In the genomic region with DNA sequence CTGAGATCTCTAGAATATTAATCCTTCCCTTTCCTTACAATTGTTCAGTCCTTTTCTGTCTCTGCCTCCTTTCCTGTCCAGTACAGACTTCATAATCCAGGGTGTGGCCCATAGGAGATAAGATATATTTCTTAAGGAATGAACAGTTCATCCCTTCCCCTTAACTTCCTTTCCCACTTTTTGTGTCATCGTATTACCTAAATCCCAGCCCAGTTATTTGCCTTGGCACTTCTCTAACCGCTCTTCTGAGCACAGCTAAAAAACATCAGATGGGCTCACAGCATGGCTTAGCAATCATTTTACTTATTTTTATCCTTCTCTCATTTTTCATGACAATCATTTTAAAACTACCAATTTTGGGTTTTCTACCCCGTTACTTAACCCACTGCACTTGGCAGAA, we compare ENCODE assay signal across 34 cellular contexts. TPM values are rescaled to one million over a fixed set of nuclear protein-coding genes. Genes with fewer than 3 reads are reported as not detected.
"Had no signal": no experiment of that assay in that cellular context is flagged by ENCODE, and none has a peak within 500 bp of the region (broad histone marks: within the 10 kb centered on the region; RNA-seq: fewer than 3 reads in every experiment).

No MANE protein-coding gene starts in this region.

- H3K27me3 Mint-ChIP-seq: activated B cell treated with CpG ODN at 0.5 μM for 24 hours; activated CD8-positive, alpha-beta T cell treated with anti-CD3 and anti-CD28 coated beads for 36 hours; activated naive CD8-positive, alpha-beta T cell; activated T-helper 17 cell treated with anti-CD3 and anti-CD28 coated beads, Interleukin-2, amount 50 U/mL, for 72 hours; dendritic cell treated with granulocyte-macrophage colony-stimulating factor and Interleukin-4, amounts not matched to agents 40 ng/mL and 50 ng/mL, for 4 days; T-helper 17 cell had no signal

- H3K27me3 ChIP-seq: brain microvascular endothelial cell, dorsolateral prefrontal cortex had no signal

- DNase-seq: activated B cell treated with CpG ODN at 0.5 μM for 24 hours; activated CD4-positive, alpha-beta T cell treated with anti-CD3 and anti-CD28 coated beads for 48 hours; activated CD4-positive, alpha-beta T cell treated with anti-CD3 and anti-CD28 coated beads, Interleukin-2, amount 50 U/mL, for 1 hour; activated CD4-positive, alpha-beta T cell treated with anti-CD3 and anti-CD28 coated beads, Interleukin-2, amount 50 U/mL, for 48 hours; activated CD8-positive, alpha-beta memory T cell treated with anti-CD3 and anti-CD28 coated beads for 24 hours; activated CD8-positive, alpha-beta T cell treated with anti-CD3 and anti-CD28 coated beads for 36 hours; activated effector memory CD4-positive, alpha-beta T cell treated with Interleukin-2 at 50 U/mL for 16 hours; activated gamma-delta T cell treated with Interleukin-2 at 50 U/mL for 16 hours; activated naive CD4-positive, alpha-beta T cell treated with anti-CD3 and anti-CD28 coated beads, Interleukin-2, amount 50 U/mL, for 16 hours; activated naive CD4-positive, alpha-beta T cell treated with Interleukin-2 at 50 U/mL for 16 hours; activated T-cell treated with anti-CD3 and anti-CD28 coated beads, Interleukin-2, amount 50 U/mL, for 4 hours; amniotic stem cell; anterior cingulate cortex; brain microvascular endothelial cell; cerebellar nuclear complex; dorsolateral prefrontal cortex; effector memory CD4-positive, alpha-beta T cell; endodermal cell; foreskin fibroblast; head of caudate nucleus; T-helper 1 cell; T-helper 17 cell; T1000; WERI-Rb-1 had no signal

- H3K4me1 Mint-ChIP-seq: activated B cell treated with CpG ODN at 0.5 μM for 24 hours; activated T-helper 17 cell treated with anti-CD3 and anti-CD28 coated beads, Interleukin-2, amount 50 U/mL, for 72 hours had no signal

- H3K4me3 ChIP-seq: coronary artery, dorsolateral prefrontal cortex had no signal

- H3K4me3 Mint-ChIP-seq: activated B cell treated with CpG ODN at 0.5 μM for 24 hours; activated CD8-positive, alpha-beta T cell treated with anti-CD3 and anti-CD28 coated beads for 36 hours; activated naive CD8-positive, alpha-beta T cell; activated T-cell treated with anti-CD3 and anti-CD28 coated beads, Interleukin-2, amount 50 U/mL, for 4 hours; activated T-helper 17 cell treated with anti-CD3 and anti-CD28 coated beads, Interleukin-2, amount 50 U/mL, for 72 hours; dendritic cell treated with granulocyte-macrophage colony-stimulating factor and Interleukin-4, amounts not matched to agents 40 ng/mL and 50 ng/mL, for 4 days; endodermal cell; T-helper 17 cell; T-helper 2 cell treated with Interferon-gamma antibody and Interleukin-4, amounts not matched to agents 5 μg/mL and 100 μg/mL, for 36 hours had no signal

- ATAC-seq: activated CD4-positive, CD25-positive, alpha-beta regulatory T cell treated with anti-CD3 and anti-CD28 coated beads, Interleukin-2, amount 50 U/mL, for 24 hours; activated CD8-positive, alpha-beta T cell treated with anti-CD3 and anti-CD28 coated beads for 36 hours; activated T-cell treated with anti-CD3 and anti-CD28 coated beads, Interleukin-2, amount 50 U/mL, for 4 hours; activated T-helper 17 cell treated with anti-CD3 and anti-CD28 coated beads, Interleukin-2, amount 50 U/mL, for 72 hours; esophagus mucosa; T-helper 17 cell had no signal

- H3K9me3 Mint-ChIP-seq: activated B cell treated with CpG ODN at 0.5 μM for 24 hours; activated T-cell treated with anti-CD3 and anti-CD28 coated beads, Interleukin-2, amount 50 U/mL, for 4 hours; activated T-helper 17 cell treated with anti-CD3 and anti-CD28 coated beads, Interleukin-2, amount 50 U/mL, for 72 hours; dendritic cell treated with granulocyte-macrophage colony-stimulating factor and Interleukin-4, amounts not matched to agents 40 ng/mL and 50 ng/mL, for 4 days; endodermal cell; T-helper 2 cell treated with Interferon-gamma antibody and Interleukin-4, amounts not matched to agents 5 μg/mL and 100 μg/mL, for 36 hours had no signal

- H3K27ac ChIP-seq: brain microvascular endothelial cell, dorsolateral prefrontal cortex, WERI-Rb-1 had no signal

- FAIRE-seq: astrocyte, bronchial epithelial cell, frontal cortex had no signal

- H3K27ac Mint-ChIP-seq: activated B cell treated with CpG ODN at 0.5 μM for 24 hours; activated CD8-positive, alpha-beta T cell treated with anti-CD3 and anti-CD28 coated beads for 36 hours; activated naive CD8-positive, alpha-beta T cell; activated T-helper 17 cell treated with anti-CD3 and anti-CD28 coated beads, Interleukin-2, amount 50 U/mL, for 72 hours; dendritic cell treated with granulocyte-macrophage colony-stimulating factor and Interleukin-4, amounts not matched to agents 40 ng/mL and 50 ng/mL, for 4 days; endodermal cell; T-helper 17 cell; T-helper 2 cell treated with Interferon-gamma antibody and Interleukin-4, amounts not matched to agents 5 μg/mL and 100 μg/mL, for 36 hours had no signal

RNA-seq across cellular contexts. Expression of gene F3, which starts 39.6 kb away (rescaled TPM):
- total RNA-seq: activated CD8-positive, alpha-beta T cell treated with anti-CD3 and anti-CD28 coated beads for 36 hours; activated T-helper 17 cell treated with anti-CD3 and anti-CD28 coated beads, Interleukin-2, amount 50 U/mL, for 72 hours had no signal
